10 cellular contexts compared by ENCODE assay signal in genomic region chr2:203586151-203586550, GRCh38.
"Had no signal": no experiment of that assay in that cellular context is flagged by ENCODE, and none has a peak within 500 bp of the region (broad histone marks: within the 10 kb centered on the region; RNA-seq: fewer than 3 reads in every experiment).

No MANE protein-coding gene starts in this region.

- FAIRE-seq: colon, endometrium, frontal cortex had no signal

- H3K4me3 ChIP-seq: heart right ventricle, psoas muscle, right lobe of liver, thoracic aorta had no signal

- H3K36me3 ChIP-seq: heart right ventricle, right lobe of liver, thoracic aorta had no signal

- H3K9me3 Mint-ChIP-seq: activated naive CD4-positive, alpha-beta T cell treated with anti-CD3 and anti-CD28 coated beads, Interleukin-2, amount 10 ng/mL, durations not matched to agents 7 days and 5 days; T-helper 2 cell treated with Interferon-gamma antibody and Interleukin-4, amounts not matched to agents 5 μg/mL and 100 μg/mL, for 36 hours had no signal

- DNase-seq: activated naive CD4-positive, alpha-beta T cell treated with anti-CD3 and anti-CD28 coated beads, Interleukin-2, amount 10 ng/mL, durations not matched to agents 7 days and 5 days; activated T-cell treated with anti-CD3 and anti-CD28 coated beads, Interleukin-2, amount 50 U/mL, for 1 hour; heart right ventricle; psoas muscle; right lobe of liver had no signal

- H3K27ac Mint-ChIP-seq: activated naive CD4-positive, alpha-beta T cell treated with anti-CD3 and anti-CD28 coated beads, Interleukin-2, amount 10 ng/mL, durations not matched to agents 7 days and 5 days; T-helper 2 cell treated with Interferon-gamma antibody and Interleukin-4, amounts not matched to agents 5 μg/mL and 100 μg/mL, for 36 hours had no signal

- H3K27ac ChIP-seq: heart right ventricle, psoas muscle, right lobe of liver, thoracic aorta had no signal

- ATAC-seq: heart right ventricle, right lobe of liver had no signal

- H3K4me3 Mint-ChIP-seq: activated naive CD4-positive, alpha-beta T cell treated with anti-CD3 and anti-CD28 coated beads, Interleukin-2, amount 10 ng/mL, durations not matched to agents 7 days and 5 days; T-helper 2 cell treated with Interferon-gamma antibody and Interleukin-4, amounts not matched to agents 5 μg/mL and 100 μg/mL, for 36 hours had no signal

- H3K9me3 ChIP-seq: heart right ventricle, psoas muscle, right lobe of liver, thoracic aorta had no signal

- H3K36me3 Mint-ChIP-seq: activated naive CD4-positive, alpha-beta T cell treated with anti-CD3 and anti-CD28 coated beads, Interleukin-2, amount 10 ng/mL, durations not matched to agents 7 days and 5 days had no signal

- H3K27me3 ChIP-seq: heart right ventricle, right lobe of liver had no signal
